19 cellular contexts compared by ENCODE assay signal in genomic region chr3:131821376-131821775, GRCh38.
"Had no signal": no experiment of that assay in that cellular context is flagged by ENCODE, and none has a peak within 500 bp of the region (broad histone marks: within the 10 kb centered on the region; RNA-seq: fewer than 3 reads in every experiment).

No MANE protein-coding gene starts in this region.

- FAIRE-seq: RCC 7860 had no signal

- DNase-seq: KBM-7, MV-4-11, NCI-H1048, NCI-H1105, NCI-H1417, NCI-H1436 treated with DMSO at 0.1 percent for 48 hours, NCI-H1694, NCI-H187 treated with DMSO at 0.1 percent for 48 hours, NCI-H2029 treated with DMSO at 0.1 percent for 48 hours, NCI-H2171 treated with DMSO at 0.1 percent for 48 hours, NCI-H345, NCI-H510A, NCI-H524 treated with DMSO at 0.1 percent for 48 hours, NCI-H69, NCI-H774, RPMI8226, SHP77, SK-N-SH had no signal

- H3K4me2 ChIP-seq: SK-N-SH had no signal

- H3K9ac ChIP-seq: SK-N-SH had no signal

- H3K9me3 ChIP-seq: SK-N-SH had no signal
